ENCODE assay signal across 10 cellular contexts in genomic region chr16:27470567-27471431, GRCh38.
DNase-seq lines count a peak whose midpoint lies in the region; ATAC-seq and TF ChIP-seq lines count a peak whose summit lies in the region.
"Had no signal": no experiment of that assay in that cellular context is flagged by ENCODE, and none has a peak within 500 bp of the region (broad histone marks: within the 10 kb centered on the region; RNA-seq: fewer than 3 reads in every experiment).

No MANE protein-coding gene starts in this region.

- H3K27me3 ChIP-seq in mammary epithelial cell (ENCODE audit: insufficient read depth, low read length), result no peaks in the 10 kb centered on the region
- H3K27me3 ChIP-seq in lung (ENCODE audit: control insufficient read depth, insufficient read depth), result no peaks in the 10 kb centered on the region
- H3K27me3 ChIP-seq in aorta (ENCODE audit: control insufficient read depth in 1 of 2, insufficient read depth in 2 of 2, low read length in 1 of 2), result no peaks in the 10 kb centered on the region
- H3K27me3 ChIP-seq: esophagus muscularis mucosa had no signal

- no peaks in the 10 kb centered on the region for H3K9me3 ChIP-seq in mammary epithelial cell (replicated peaks; ENCODE audit: insufficient read depth, low read length)
- no peaks in the 10 kb centered on the region for H3K9me3 ChIP-seq in lung (ENCODE audit: control insufficient read depth in 2 of 2, insufficient read depth in 1 of 2, low read length in 1 of 2)
- H3K9me3 ChIP-seq in aorta (ENCODE audit: control insufficient read depth, low read length), result no peaks in the 10 kb centered on the region
- H3K9me3 ChIP-seq: esophagus muscularis mucosa had no signal

- H3K4me3 Mint-ChIP-seq in MCF 10A (ENCODE audit: unreplicated experiment), result no peak overlapping the region

- H3K9ac ChIP-seq in mammary epithelial cell (ENCODE audit: insufficient read depth, low read length), result no peak overlapping the region

- BruUV-seq in MCF 10A (replicated peaks; lab: Mats Ljungman, UMichigan) (no TSS peak), mammary epithelial cell (replicated peaks; lab: Mats Ljungman, UMichigan) (no TSS peak)

- dilution Hi-C loops in mammary epithelial cell (cut with HindIII; ENCODE audit: low sequenced_read_pairs), result no loop called here

- intact Hi-C loops in MCF 10A (cut with micrococcal nuclease), result no loop called here
- intact Hi-C loops in mammary epithelial cell (cut with micrococcal nuclease), result no loop called here
- intact Hi-C loops in aorta (cut with DNase I), result no loop called here

- H3K36me3 Mint-ChIP-seq in MCF 10A (ENCODE audit: insufficient read depth, unreplicated experiment), result peaks cover 92% of the 10 kb centered on the region

- no peak overlapping the region for H2AFZ ChIP-seq in mammary epithelial cell (ENCODE audit: low read depth, low read length)

- H3K27me3 Mint-ChIP-seq in MCF 10A (ENCODE audit: insufficient read depth, unreplicated experiment), result no peaks in the 10 kb centered on the region

- no peaks in the 10 kb centered on the region for H3K9me3 Mint-ChIP-seq in MCF 10A (ENCODE audit: unreplicated experiment)

- in situ Hi-C loops in mammary epithelial cell (cut with MboI; ENCODE audit: low sequenced_read_pairs in 2 of 2), result loop anchor here in 1 of 2 donors (25.0 kb wide), 1 partner anchor 233 kb away; no protein-coding TSS in a partner anchor

- H3K27ac Mint-ChIP-seq in MCF 10A (ENCODE audit: low read depth, unreplicated experiment), result no peak overlapping the region

- DNase-seq in MCF 10A (ENCODE audit: unreplicated experiment) (peak; percentile 8), mammary epithelial cell (no peak), epidermal melanocyte (ENCODE audit: insufficient read length, low spot score) (peak; percentile 66), lung (ENCODE audit: low spot score) (no peak), aorta (peak; percentile 76 to 80), SKM-1 (lab: John Stamatoyannopoulos, UW; ENCODE audit: unreplicated experiment) (no peak), NCI-H2227 (lab: John Stamatoyannopoulos, UW; ENCODE audit: unreplicated experiment) (no peak)

- ATAC-seq in lung (ENCODE audit: insufficient read depth, low FRiP score) (peak; percentile 64), aorta (ENCODE audit: low FRiP score) (no peak), HG03108 (IDR thresholded peaks at IDR 0.05; ENCODE audit: unreplicated experiment) (no peak)

- WGBS in mammary epithelial cell (ENCODE audit: low coverage, missing lambda C conversion rate), result 88% methylated on average over 25 of the region's 28 CpGs
- WGBS in lung, 2 donors, result 70 to 78% methylated on average over 28 of the region's 28 CpGs
- WGBS in aorta, 2 donors, result 60 to 61% methylated on average over 28 of the region's 28 CpGs

- H3K36me3 ChIP-seq in mammary epithelial cell (ENCODE audit: insufficient read depth, low read length) (peaks cover 25% of the 10 kb centered on the region), lung (ENCODE audit: control insufficient read depth in 2 of 2, insufficient read depth in 2 of 2, low read length in 2 of 2) (peaks cover 56 to 70% of the 10 kb centered on the region in 2 donors), aorta (ENCODE audit: control insufficient read depth in 1 of 2, insufficient read depth in 2 of 2, low read length in 1 of 2) (peaks cover 0 to 10% of the 10 kb centered on the region in 2 donors)

- H3K79me2 ChIP-seq in mammary epithelial cell (ENCODE audit: insufficient read depth, low read length), result no peaks in the 10 kb centered on the region

- H3K4me3 ChIP-seq in mammary epithelial cell (replicated peaks in 1 of 3; ENCODE audit: insufficient read depth in 1 of 3, low read depth in 2 of 3, low read length in 3 of 3), result no peak overlapping the region
- no peak overlapping the region for H3K4me3 ChIP-seq in lung
- H3K4me3 ChIP-seq in aorta (ENCODE audit: low read length in 2 of 2), result no peak overlapping the region
- H3K4me3 ChIP-seq: esophagus muscularis mucosa had no signal

- CTCF ChIA-PET in MCF 10A (lab: Yijun Ruan, JAX) (interaction anchor here (0.6 to 1.2 kb wide), 3 partner anchors 14 to 576 kb away, joined by 3 to 5 read pairs (median 4); no protein-coding TSS in a partner anchor), mammary epithelial cell (lab: Charles Lee; ENCODE audit: low non-redundant PET) (no interaction called here)

- TF ChIP-seq CTCF in MCF 10A (IDR thresholded peaks at IDR 0.05; ENCODE audit: unreplicated experiment) (no peak), mammary epithelial cell (conservative IDR thresholded peaks at IDR 0.05 in 1 of 2, IDR thresholded peaks at IDR 0.05 in 1 of 2; ENCODE audit: extremely low read depth in 1 of 2, insufficient read depth in 1 of 2, low read depth in 1 of 2, low read length in 2 of 2) (no peak), lung (IDR thresholded peaks at IDR 0.05; ENCODE audit: control extremely low read depth, extremely low read depth) (no peak)

- H3K4me2 ChIP-seq in mammary epithelial cell (ENCODE audit: insufficient read depth, low read depth, low read length), result no peak overlapping the region

- H4K20me1 ChIP-seq in mammary epithelial cell (ENCODE audit: insufficient read depth, low read length), result no peaks in the 10 kb centered on the region

- H3K4me1 Mint-ChIP-seq in MCF 10A (ENCODE audit: insufficient read depth, unreplicated experiment), result no peaks in the 10 kb centered on the region

- POLR2A ChIA-PET in MCF 10A (lab: Yijun Ruan, JAX), result no interaction called here

- no peak overlapping the region for H3K27ac ChIP-seq in mammary epithelial cell (ENCODE audit: insufficient read depth, low read depth, low read length)
- H3K27ac ChIP-seq in lung (ENCODE audit: low read depth in 1 of 2, low read length in 1 of 2), result peak overlapping the region in 1 of 2 donors; percentile 39
- H3K27ac ChIP-seq in aorta (ENCODE audit: low read depth in 1 of 2, low read length in 2 of 2), result no peak overlapping the region
- H3K27ac ChIP-seq: 22Rv1 had no signal

- H3K4me1 ChIP-seq in mammary epithelial cell (ENCODE audit: insufficient read depth, low read length) (peaks cover 3% of the 10 kb centered on the region), lung (ENCODE audit: control insufficient read depth in 2 of 2, insufficient read depth in 2 of 2, low read length in 2 of 2) (peaks cover 0 to 4% of the 10 kb centered on the region in 2 donors), aorta (ENCODE audit: control insufficient read depth in 1 of 2, insufficient read depth in 2 of 2, low read length in 2 of 2) (no peaks in the 10 kb centered on the region)

Comparison
In these comparisons a context has a peak if more than half of its experiments do, and no peak if none do; other contexts are left out.
1. DNase-seq: peak in MCF 10A (single experiment), epidermal melanocyte (single experiment) and aorta (2 of 2); none in mammary epithelial cell (single experiment), lung (single experiment), SKM-1 (single experiment) and NCI-H2227 (single experiment).